ENCODE assay signal across 16 cellular contexts in genomic region chr5:154345255-154345952, GRCh38.
DNase-seq lines count a peak whose midpoint lies in the region; ATAC-seq and TF ChIP-seq lines count a peak whose summit lies in the region.
"Had no signal": no experiment of that assay in that cellular context is flagged by ENCODE, and none has a peak within 500 bp of the region (broad histone marks: within the 10 kb centered on the region; RNA-seq: fewer than 3 reads in every experiment).

No MANE protein-coding gene starts in this region.

- TF ChIP-seq CTCF in testis (IDR thresholded peaks at IDR 0.05) = no peak

- ATAC-seq in GM18502 (IDR thresholded peaks at IDR 0.05; ENCODE audit: poor library complexity, unreplicated experiment) (peak; percentile 87), GM19452 (IDR thresholded peaks at IDR 0.05; ENCODE audit: unreplicated experiment) (peak; percentile 78), HG02763 (IDR thresholded peaks at IDR 0.05; ENCODE audit: unreplicated experiment) (peak; percentile 54), HG03378 (IDR thresholded peaks at IDR 0.05; ENCODE audit: unreplicated experiment) (peak; percentile 91)
- no peak for ATAC-seq in effector memory CD8-positive, alpha-beta T cell (replicated peaks)
- ATAC-seq: heart right ventricle had no signal

- H3K36me3 Mint-ChIP-seq in effector memory CD8-positive, alpha-beta T cell (ENCODE audit: insufficient read depth) = peaks cover 9% of the 10 kb centered on the region
- H3K36me3 Mint-ChIP-seq: brain had no signal

- no peaks in the 10 kb centered on the region for H3K36me3 ChIP-seq in testis (ENCODE audit: low read depth, missing control alignments)
- H3K36me3 ChIP-seq: heart right ventricle, left ventricle myocardium inferior had no signal

- no peak for TF ChIP-seq POLR2A in testis (IDR thresholded peaks at IDR 0.05)

- no peak for DNase-seq in NCI-H1048 (lab: John Stamatoyannopoulos, UW)
- DNase-seq in effector memory CD8-positive, alpha-beta T cell = no peak
- no peak for DNase-seq in testis
- DNase-seq in DMS153 (lab: John Stamatoyannopoulos, UW) = no peak
- DNase-seq: DND-41, heart right ventricle, left ventricle myocardium inferior, NCI-H1436, SJCRH30, trophoblast cell had no signal

- H3K27ac Mint-ChIP-seq in effector memory CD8-positive, alpha-beta T cell = peak overlapping the region in 1 of 2 donors; percentile 71

- H3K27me3 ChIP-seq in testis = no peaks in the 10 kb centered on the region
- H3K27me3 ChIP-seq: heart right ventricle, SJCRH30 had no signal

- no peaks in the 10 kb centered on the region for H3K4me1 ChIP-seq in testis

- WGBS in testis, 2 donors = 81 to 85% methylated on average over 5 of the region's 5 CpGs

- H3K9me3 Mint-ChIP-seq in effector memory CD8-positive, alpha-beta T cell = no peaks in the 10 kb centered on the region
- H3K9me3 Mint-ChIP-seq: brain, neural crest cell had no signal

- H3K4me3 Mint-ChIP-seq in effector memory CD8-positive, alpha-beta T cell = no peak overlapping the region
- H3K4me3 Mint-ChIP-seq: brain, neural crest cell had no signal

- intact Hi-C loops in testis (cut with DNase I; ENCODE audit: low total_unique reads) = no loop called here

- no peaks in the 10 kb centered on the region for H3K9me3 ChIP-seq in testis
- H3K9me3 ChIP-seq: heart right ventricle, left ventricle myocardium inferior, SJCRH30 had no signal

- peaks cover 12 to 13% of the 10 kb centered on the region in 2 donors for H3K4me1 Mint-ChIP-seq in effector memory CD8-positive, alpha-beta T cell (ENCODE audit: low read depth in 2 of 2)
- H3K4me1 Mint-ChIP-seq: neural crest cell had no signal

- no peaks in the 10 kb centered on the region for H3K27me3 Mint-ChIP-seq in effector memory CD8-positive, alpha-beta T cell

- H3K27ac ChIP-seq in testis = no peak overlapping the region
- H3K27ac ChIP-seq: heart right ventricle, left ventricle myocardium inferior, SJCRH30 had no signal

- H3K4me3 ChIP-seq in testis = no peak overlapping the region
- H3K4me3 ChIP-seq: heart right ventricle, left ventricle myocardium inferior, SJCRH30 had no signal
